7 cellular contexts compared by ENCODE assay signal in the genomic region with DNA sequence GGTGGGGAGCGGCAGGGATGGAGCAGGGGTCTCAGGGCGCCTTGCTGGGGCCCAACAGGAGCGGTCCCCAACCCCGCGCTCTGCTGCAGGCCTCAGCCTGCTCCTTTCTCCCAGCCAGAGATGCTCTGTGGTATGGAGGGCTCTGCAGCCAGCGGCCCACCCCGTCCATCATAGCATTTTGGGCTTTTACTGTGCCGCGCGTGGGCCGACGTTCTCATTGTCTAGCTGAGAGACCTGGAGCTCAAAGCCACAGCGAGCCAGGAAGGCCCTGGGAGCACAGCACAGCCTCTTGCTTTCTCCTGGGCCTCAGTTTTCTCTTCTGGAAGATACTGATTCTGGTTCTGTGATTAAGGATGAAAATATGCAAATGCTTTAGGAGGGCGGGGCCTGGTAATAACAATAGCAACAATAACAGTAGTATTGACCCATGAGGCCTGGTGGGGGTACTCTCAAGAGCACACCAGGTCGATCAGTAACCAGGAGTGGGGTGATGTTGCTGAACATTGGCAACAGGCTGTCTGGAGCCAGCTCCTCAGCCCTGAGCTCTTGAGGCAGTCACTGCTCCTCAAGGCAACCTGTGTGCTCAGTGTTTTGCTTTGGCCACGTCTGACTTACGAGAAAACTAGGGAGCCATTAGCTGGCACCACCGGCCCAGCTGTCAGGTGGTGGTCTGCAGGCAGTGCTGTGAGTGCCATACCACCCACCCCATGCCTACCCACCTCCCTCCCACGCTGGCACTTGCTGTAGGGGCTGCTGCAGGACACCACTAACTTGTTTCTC. TPM values are rescaled to one million over a fixed set of nuclear protein-coding genes. Genes with fewer than 3 reads are reported as not detected.
DNase-seq lines count a peak whose midpoint lies in the region; ATAC-seq and TF ChIP-seq lines count a peak whose summit lies in the region.

No MANE protein-coding gene starts in this region.

- DNase-seq in GM23338 (ENCODE audit: low spot score) (no peak), RWPE2 (ENCODE audit: low spot score) (peak; percentile 60), ureter (ENCODE audit: low spot score) (no peak), GM20000 (ENCODE audit: low spot score) (no peak)
- no peak for DNase-seq in stimulated activated naive CD8-positive, alpha-beta T cell treated with anti-CD3 and anti-CD28 coated beads, Interleukin-15, amount 100 ng/mL, for 72 hours

- TF ChIP-seq CTCF in GM23338 (conservative IDR thresholded peaks at IDR 0.05; ENCODE audit: low read depth in 2 of 2) (no peak), RWPE2 (IDR thresholded peaks at IDR 0.05; ENCODE audit: poor library complexity, severe bottlenecking) (peak; percentile 75), GM20000 (IDR thresholded peaks at IDR 0.05; ENCODE audit: extremely low read depth, missing control alignments) (no peak)

- no peaks in the 10 kb centered on the region for H3K79me2 ChIP-seq in GM23338 (replicated peaks; ENCODE audit: insufficient read depth)

- H3K4me3 Mint-ChIP-seq in GM23338: peak overlapping the region; percentile 51
- peak overlapping the region; percentile 51 to 75 for H3K4me3 Mint-ChIP-seq in stimulated activated naive CD8-positive, alpha-beta T cell treated with anti-CD3 and anti-CD28 coated beads, Interleukin-15, amount 100 ng/mL, for 72 hours

- H3K36me3 ChIP-seq in GM23338 (ENCODE audit: insufficient read depth) (no peaks in the 10 kb centered on the region), RWPE2 (ENCODE audit: low read depth) (0 out of 2 replicates have a peak, but pooled peaks cover 2% of the 10 kb centered on the region), iPS-15b (ENCODE audit: control insufficient read depth, insufficient read depth, low read length) (peaks cover under 1% of the 10 kb centered on the region)

- H3K27me3 Mint-ChIP-seq in GM23338 (ENCODE audit: insufficient read depth, low read depth, poor library complexity): peaks cover 35% of the 10 kb centered on the region
- H3K27me3 Mint-ChIP-seq in stimulated activated naive CD8-positive, alpha-beta T cell treated with anti-CD3 and anti-CD28 coated beads, Interleukin-15, amount 100 ng/mL, for 72 hours: peaks cover 18% of the 10 kb centered on the region

- no peaks in the 10 kb centered on the region for H3K9me2 ChIP-seq in GM23338 (ENCODE audit: insufficient read depth)

- ATAC-seq in GM23338 (no peak), RWPE2 (ENCODE audit: low read depth) (no peak), GM21367 (IDR thresholded peaks at IDR 0.05; ENCODE audit: unreplicated experiment) (no peak)
- ATAC-seq in stimulated activated naive CD8-positive, alpha-beta T cell treated with anti-CD3 and anti-CD28 coated beads, Interleukin-15, amount 100 ng/mL, for 72 hours: peak; percentile 0

- H3K9me3 Mint-ChIP-seq in GM23338: no peaks in the 10 kb centered on the region; the same call in 2 of the 3 replicates
- no peaks in the 10 kb centered on the region for H3K9me3 Mint-ChIP-seq in stimulated activated naive CD8-positive, alpha-beta T cell treated with anti-CD3 and anti-CD28 coated beads, Interleukin-15, amount 100 ng/mL, for 72 hours

- peaks cover 25% of the 10 kb centered on the region for H3K27me3 ChIP-seq in GM23338 (ENCODE audit: insufficient read depth)
- H3K27me3 ChIP-seq in RWPE2 (ENCODE audit: insufficient read depth, poor library complexity, severe bottlenecking): peaks cover 14% of the 10 kb centered on the region
- peaks cover 11% of the 10 kb centered on the region for H3K27me3 ChIP-seq in iPS-15b (ENCODE audit: control insufficient read depth, insufficient read depth, low read length)

- H3F3A ChIP-seq in GM23338 (replicated peaks; ENCODE audit: low read depth): peaks cover 3% of the 10 kb centered on the region

- H3K36me3 Mint-ChIP-seq in GM23338 (ENCODE audit: low read depth): peaks cover 5% of the 10 kb centered on the region; the same call in 2 of the 3 replicates

- H3K4me2 ChIP-seq in GM23338: peak overlapping the region; percentile 74

- H3K27ac ChIP-seq in GM23338 (ENCODE audit: low read depth): no peak overlapping the region
- H3K27ac ChIP-seq in RWPE2 (ENCODE audit: poor library complexity, severe bottlenecking): no peak overlapping the region

- H4K20me1 ChIP-seq in GM23338 (replicated peaks; ENCODE audit: insufficient read depth): peaks cover 13% of the 10 kb centered on the region; the same call in 1 of the 2 replicates

- H3K4me3 ChIP-seq in GM23338 (peak overlapping the region; percentile 91), RWPE2 (ENCODE audit: severe bottlenecking) (peak overlapping the region; percentile 34), iPS-15b (ENCODE audit: low read depth, low read length) (peak overlapping the region; percentile 65)

- H2AFZ ChIP-seq in GM23338: peak overlapping the region; percentile 96

- H3K27ac Mint-ChIP-seq in GM23338: no peak overlapping the region
- no peak overlapping the region for H3K27ac Mint-ChIP-seq in stimulated activated naive CD8-positive, alpha-beta T cell treated with anti-CD3 and anti-CD28 coated beads, Interleukin-15, amount 100 ng/mL, for 72 hours

- peaks cover 29% of the 10 kb centered on the region for H3K4me1 ChIP-seq in GM23338 (ENCODE audit: insufficient read depth)
- peaks cover 4% of the 10 kb centered on the region for H3K4me1 ChIP-seq in RWPE2 (ENCODE audit: insufficient read depth, poor library complexity, severe bottlenecking)
- peaks cover 17% of the 10 kb centered on the region for H3K4me1 ChIP-seq in iPS-15b (ENCODE audit: control insufficient read depth, insufficient read depth, low read length)

- peaks cover 29% of the 10 kb centered on the region for H3K4me1 Mint-ChIP-seq in GM23338
- H3K4me1 Mint-ChIP-seq in stimulated activated naive CD8-positive, alpha-beta T cell treated with anti-CD3 and anti-CD28 coated beads, Interleukin-15, amount 100 ng/mL, for 72 hours: peaks cover 22% of the 10 kb centered on the region

- no peak overlapping the region for H3K9ac ChIP-seq in iPS-15b (ENCODE audit: low read depth, low read length)

- H3K9me3 ChIP-seq in RWPE2 (ENCODE audit: severe bottlenecking): no peaks in the 10 kb centered on the region
- no peaks in the 10 kb centered on the region for H3K9me3 ChIP-seq in iPS-15b (ENCODE audit: control insufficient read depth, insufficient read depth, low read length)

TF ChIP-seq in GM23338, 12 proteins besides CTCF, POLR2A, EP300 and RAD21 (continues in another document):
- TF ChIP-seq STAT1 (IDR thresholded peaks at IDR 0.05; ENCODE audit: unreplicated experiment): no peak
- TF ChIP-seq CREB1 (CRISPR knock-in tag; IDR thresholded peaks at IDR 0.05; ENCODE audit: low read depth): no peak
- TF ChIP-seq, protein P1, sequence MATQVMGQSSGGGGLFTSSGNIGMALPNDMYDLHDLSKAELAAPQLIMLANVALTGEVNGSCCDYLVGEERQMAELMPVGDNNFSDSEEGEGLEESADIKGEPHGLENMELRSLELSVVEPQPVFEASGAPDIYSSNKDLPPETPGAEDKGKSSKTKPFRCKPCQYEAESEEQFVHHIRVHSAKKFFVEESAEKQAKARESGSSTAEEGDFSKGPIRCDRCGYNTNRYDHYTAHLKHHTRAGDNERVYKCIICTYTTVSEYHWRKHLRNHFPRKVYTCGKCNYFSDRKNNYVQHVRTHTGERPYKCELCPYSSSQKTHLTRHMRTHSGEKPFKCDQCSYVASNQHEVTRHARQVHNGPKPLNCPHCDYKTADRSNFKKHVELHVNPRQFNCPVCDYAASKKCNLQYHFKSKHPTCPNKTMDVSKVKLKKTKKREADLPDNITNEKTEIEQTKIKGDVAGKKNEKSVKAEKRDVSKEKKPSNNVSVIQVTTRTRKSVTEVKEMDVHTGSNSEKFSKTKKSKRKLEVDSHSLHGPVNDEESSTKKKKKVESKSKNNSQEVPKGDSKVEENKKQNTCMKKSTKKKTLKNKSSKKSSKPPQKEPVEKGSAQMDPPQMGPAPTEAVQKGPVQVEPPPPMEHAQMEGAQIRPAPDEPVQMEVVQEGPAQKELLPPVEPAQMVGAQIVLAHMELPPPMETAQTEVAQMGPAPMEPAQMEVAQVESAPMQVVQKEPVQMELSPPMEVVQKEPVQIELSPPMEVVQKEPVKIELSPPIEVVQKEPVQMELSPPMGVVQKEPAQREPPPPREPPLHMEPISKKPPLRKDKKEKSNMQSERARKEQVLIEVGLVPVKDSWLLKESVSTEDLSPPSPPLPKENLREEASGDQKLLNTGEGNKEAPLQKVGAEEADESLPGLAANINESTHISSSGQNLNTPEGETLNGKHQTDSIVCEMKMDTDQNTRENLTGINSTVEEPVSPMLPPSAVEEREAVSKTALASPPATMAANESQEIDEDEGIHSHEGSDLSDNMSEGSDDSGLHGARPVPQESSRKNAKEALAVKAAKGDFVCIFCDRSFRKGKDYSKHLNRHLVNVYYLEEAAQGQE (IDR thresholded peaks at IDR 0.05; ENCODE audit: unreplicated experiment): no peak

RNA-seq across cellular contexts. Expression of a gene that starts 1.1 kb away (rescaled TPM):
- total RNA-seq in GM23338 (2014; rRNA removed; shearing (Covaris generic)): 1.4 and 3.7 TPM in 2 replicates
- polyA plus RNA-seq in GM23338 (2016; fragmentation: Nextera tagmentation; extraction: Ambion mirVana): 3.6 and 3.9 TPM in 2 replicates
- total RNA-seq in ureter: 5.8 TPM

RNA-seq across cellular contexts. Expression of a gene that starts 20.5 kb away (rescaled TPM):
- total RNA-seq in GM23338 (2014; rRNA removed; shearing (Covaris generic)): 19.9 and 27.0 TPM in 2 replicates
- 14.0 and 17.3 TPM in 2 replicates for polyA plus RNA-seq in GM23338 (2016; fragmentation: Nextera tagmentation; extraction: Ambion mirVana)
- 19.1 TPM for total RNA-seq in ureter

Comparison
In these comparisons a context has a peak if more than half of its experiments do, and no peak if none do; other contexts are left out.
1. H3K4me3 ChIP-seq: peak in every context shown above with its lines; median percentile 91 in GM23338; 65 in iPS-15b; 34 in RWPE2.